ENCODE assay signal across 9 cellular contexts in genomic region chrX:133985164-133986007, GRCh38. TPM values are rescaled to one million over a fixed set of nuclear protein-coding genes. Genes with fewer than 3 reads are reported as not detected.
A peak's percentile ranks its signal among the peaks of the same experiment; 100 is the strongest.
DNase-seq lines count a peak whose midpoint lies in the region; ATAC-seq, FAIRE-seq and TF ChIP-seq lines count a peak whose summit lies in the region.
"Had no signal": no experiment of that assay in that cellular context is flagged by ENCODE, and none has a peak within 500 bp of the region (broad histone marks: within the 10 kb centered on the region; RNA-seq: fewer than 3 reads in every experiment).

Gene GPC3 (minus strand): TSS chrX:133985594.

- H3K36me3 ChIP-seq in bronchial epithelial cell (ENCODE audit: control insufficient read depth, insufficient read depth, low read length), result no peaks in the 10 kb centered on the region

- DNase-seq in GM03348 (ENCODE audit: low spot score) (peak; percentile 47), LNCaP clone FGC (ENCODE audit: low read depth) (no peak), T-helper 2 cell (peak in 3 of 5 experiments; percentile 9 to 30 (median 13)), bronchial epithelial cell (ENCODE audit: low read depth) (no peak), kidney tubule cell (ENCODE audit: low spot score) (peak; percentile 34), NCI-H146 treated with DMSO at 0.1 percent for 48 hours (lab: John Stamatoyannopoulos, UW; ENCODE audit: unreplicated experiment) (no peak)
- peak; percentile 18 for DNase-seq in stimulated activated CD4-positive, alpha-beta T cell treated with anti-CD3 and anti-CD28 coated beads, Interleukin-1b, Interleukin-23, amount 100 ng/mL, for 48 hours

- peak within 1 kb of the TSS; percentile 44 for H3K4me3 ChIP-seq in LNCaP clone FGC (ENCODE audit: low read depth, low read length)
- H3K4me3 ChIP-seq in bronchial epithelial cell (ENCODE audit: low read depth, low read length), result peak within 1 kb of the TSS; percentile 36

- TF ChIP-seq CTCF in LNCaP clone FGC (IDR thresholded peaks at IDR 0.05; ENCODE audit: control insufficient read depth, extremely low read depth, insufficient read depth) (no peak), bronchial epithelial cell (IDR thresholded peaks at IDR 0.05; ENCODE audit: insufficient read depth, low read length, severe bottlenecking) (no peak)

- FAIRE-seq in bronchial epithelial cell (lab: Jason Lieb, UNC), result no peak

- peaks cover 11% of the 10 kb centered on the region for H3K27me3 ChIP-seq in bronchial epithelial cell (ENCODE audit: control insufficient read depth, insufficient read depth, low read length)

- no peak for ATAC-seq in HG03039 (IDR thresholded peaks at IDR 0.05; ENCODE audit: unreplicated experiment)

RNA-seq across cellular contexts. Expression of gene GPC3, which starts in this region (rescaled TPM):
- total RNA-seq in bronchial epithelial cell, result 0.26 and 0.90 TPM in 2 replicates
- total RNA-seq: pulmonary artery endothelial cell had no signal

Comparison
In these comparisons a context has a peak if more than half of its experiments do, and no peak if none do; other contexts are left out.
1. DNase-seq: peak in GM03348 (single experiment), T-helper 2 cell (3 of 5), kidney tubule cell (single experiment) and stimulated activated CD4-positive, alpha-beta T cell treated with anti-CD3 and anti-CD28 coated beads, Interleukin-1b, Interleukin-23, amount 100 ng/mL, for 48 hours (single experiment); none in LNCaP clone FGC (single experiment), bronchial epithelial cell (single experiment) and NCI-H146 treated with DMSO at 0.1 percent for 48 hours (single experiment).